Comparison of ENCODE assay signal across 8 cellular contexts in genomic region chr4:109389367-109390118, GRCh38. TPM values are rescaled to one million over a fixed set of nuclear protein-coding genes. Genes with fewer than 3 reads are reported as not detected.
DNase-seq lines count a peak whose midpoint lies in the region; ATAC-seq and TF ChIP-seq lines count a peak whose summit lies in the region.

No MANE protein-coding gene starts in this region.

- no peak overlapping the region for H3K27ac ChIP-seq in substantia nigra (ENCODE audit: low read depth, low read length, poor library complexity, severe bottlenecking)

- POLR2A ChIA-PET in HEK293T (lab: Yijun Ruan, JAX) = no interaction called here

- peak; percentile 30 for DNase-seq in HEK293T (ENCODE audit: extremely low spot score)
- peak; percentile 78 for DNase-seq in NCI-H82 (lab: John Stamatoyannopoulos, UW)
- peak; percentile 84 for DNase-seq in myocyte (ENCODE audit: low read depth)
- DNase-seq in SIG-M5 treated with dmso at 0.1 percent for 504 hours (lab: John Stamatoyannopoulos, UW; ENCODE audit: unreplicated experiment) = no peak
- no peak for DNase-seq in OCI-M2 (lab: John Stamatoyannopoulos, UW; ENCODE audit: unreplicated experiment)
- DNase-seq in substantia nigra (lab: John Stamatoyannopoulos, UW) = no peak
- DNase-seq in NCI-H526 treated with DMSO at 0.1 percent for 48 hours (lab: John Stamatoyannopoulos, UW) = no peak

- ATAC-seq in GM19023 (IDR thresholded peaks at IDR 0.05; ENCODE audit: unreplicated experiment) = peak; percentile 53

- CTCF ChIA-PET in HEK293T (lab: Yijun Ruan, JAX) = no interaction called here

TF ChIP-seq in HEK293T, 16 proteins besides CTCF, POLR2A, EP300 and RAD21:
- TF ChIP-seq PKNOX1 (IDR thresholded peaks at IDR 0.05) = no peak
- TF ChIP-seq SUZ12 (IDR thresholded peaks at IDR 0.05) = no peak
- TF ChIP-seq TARDBP (IDR thresholded peaks at IDR 0.05) = no peak
- no peak for TF ChIP-seq CTBP1 (IDR thresholded peaks at IDR 0.05; ENCODE audit: borderline replicate concordance)
- TF ChIP-seq LEF1 (IDR thresholded peaks at IDR 0.05; ENCODE audit: borderline replicate concordance) = no peak
- TF ChIP-seq FOXA1 (IDR thresholded peaks at IDR 0.05) = no peak
- no peak for TF ChIP-seq FOXM1 (IDR thresholded peaks at IDR 0.05; ENCODE audit: borderline replicate concordance)
- no peak for TF ChIP-seq HDGF (IDR thresholded peaks at IDR 0.05; ENCODE audit: borderline replicate concordance)

RNA-seq across cellular contexts. Expression of gene SEC24B, which starts 44.1 kb away (rescaled TPM):
- total RNA-seq in myocyte = 22.7 and 27.9 TPM in 2 replicates
- 15.4 TPM for polyA plus RNA-seq in myocyte (2012)

Comparison
In these comparisons a context has a peak if more than half of its experiments do, and no peak if none do; other contexts are left out.
1. DNase-seq: peak in HEK293T (single experiment), NCI-H82 (single experiment) and myocyte (single experiment); none in SIG-M5 treated with dmso at 0.1 percent for 504 hours (single experiment), OCI-M2 (single experiment), substantia nigra (0 of 49) and NCI-H526 treated with DMSO at 0.1 percent for 48 hours (single experiment).